9 cellular contexts compared by ENCODE assay signal in the genomic region with DNA sequence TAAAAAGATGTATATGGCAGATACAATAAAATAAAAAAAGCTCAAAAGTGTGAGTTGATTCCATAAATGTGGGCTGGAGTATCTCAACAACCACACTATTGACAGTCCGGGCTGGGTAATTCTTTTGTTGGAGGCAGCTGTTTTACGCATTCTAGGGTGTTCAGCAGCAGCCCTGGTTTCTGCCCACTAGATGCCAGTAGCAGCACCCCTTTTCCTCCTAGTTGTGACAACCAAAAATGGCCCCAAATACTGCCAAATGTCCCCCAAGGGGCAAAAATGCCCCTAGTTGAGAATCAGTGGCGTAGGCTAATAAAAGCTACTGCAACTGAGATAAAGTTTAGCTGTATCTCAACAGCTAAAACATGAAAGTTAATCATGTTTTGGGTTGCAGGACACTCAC. TPM values are rescaled to one million over a fixed set of nuclear protein-coding genes. Genes with fewer than 3 reads are reported as not detected.
A peak's percentile ranks its signal among the peaks of the same experiment; 100 is the strongest.
DNase-seq lines count a peak whose midpoint lies in the region; ATAC-seq, FAIRE-seq and TF ChIP-seq lines count a peak whose summit lies in the region.
"Had no signal": no experiment of that assay in that cellular context is flagged by ENCODE, and none has a peak within 500 bp of the region (broad histone marks: within the 10 kb centered on the region; RNA-seq: fewer than 3 reads in every experiment).

No MANE protein-coding gene starts in this region.

- H3K4me1 ChIP-seq in Caco-2 (no peaks in the 10 kb centered on the region), HepG2 (ENCODE audit: insufficient read depth, low read length) (no peaks in the 10 kb centered on the region), thyroid gland (no peaks in the 10 kb centered on the region)

- no peak overlapping the region for H3K27ac Mint-ChIP-seq in Caco-2 (ENCODE audit: unreplicated experiment)

- no peaks in the 10 kb centered on the region; the same call in 1 of the 2 replicates for H4K20me1 ChIP-seq in HepG2 (ENCODE audit: insufficient read depth, low read length)

- H3K36me3 Mint-ChIP-seq in Caco-2 (ENCODE audit: insufficient read depth, unreplicated experiment): peaks cover 6% of the 10 kb centered on the region

- H3K9ac ChIP-seq in HepG2 (ENCODE audit: insufficient read depth, low read depth, low read length): no peak overlapping the region

- H2AFZ ChIP-seq in HepG2 (ENCODE audit: low read length): no peak overlapping the region

- no peaks in the 10 kb centered on the region for H3K4me1 Mint-ChIP-seq in Caco-2 (ENCODE audit: low read depth, unreplicated experiment)

- intact Hi-C loops in Caco-2 (cut with micrococcal nuclease; ENCODE audit: unreplicated experiment): loop anchor here (10.0 kb wide), 1 partner anchor 156 kb away; no protein-coding TSS in a partner anchor
- intact Hi-C loops in HepG2 (cut with micrococcal nuclease; ENCODE audit: unreplicated experiment): loop anchor here (1.0 kb wide), 2 partner anchors 157 to 246 kb away; no protein-coding TSS in a partner anchor
- intact Hi-C loops in thyroid gland (cut with DNase I): no loop called here

- in situ Hi-C loops in HepG2 (cut with HindIII; ENCODE audit: extremely low pct_ligation_motif_present, low pct_unique_long_range_greater_than_20kb): no loop called here

- H3K36me3 ChIP-seq in Caco-2 (ENCODE audit: control insufficient read depth, insufficient read depth, low read length) (no peaks in the 10 kb centered on the region), HepG2 (replicated peaks in 1 of 2; ENCODE audit: control insufficient read depth in 1 of 2, insufficient read depth in 2 of 2, low read length in 2 of 2) (peaks cover 2 to 11% of the 10 kb centered on the region in 2 experiments; a peak in 4 of 5 replicates), thyroid gland (peaks cover 0 to 3% of the 10 kb centered on the region in 2 donors)

- H3K4me3 ChIP-seq in Caco-2 (ENCODE audit: low read depth, low read length): no peak overlapping the region
- no peak overlapping the region for H3K4me3 ChIP-seq in HepG2 (replicated peaks in 1 of 3; ENCODE audit: insufficient read depth in 1 of 3, low read depth in 2 of 3, low read length in 3 of 3)
- no peak overlapping the region for H3K4me3 ChIP-seq in thyroid gland (replicated peaks in 1 of 3)
- H3K4me3 ChIP-seq: lung had no signal

- peak; percentile 90 for ATAC-seq in HepG2
- no peak for ATAC-seq in HG03280 (IDR thresholded peaks at IDR 0.05; ENCODE audit: unreplicated experiment)

- FAIRE-seq in HepG2 (lab: Jason Lieb, UNC): no peak

- H3K9me3 ChIP-seq in Caco-2 (peaks cover 7% of the 10 kb centered on the region; the same call in 1 of the 2 replicates), HepG2 (ENCODE audit: low read length) (peaks cover 11% of the 10 kb centered on the region), thyroid gland (no peaks in the 10 kb centered on the region)

- no peaks in the 10 kb centered on the region for H3K9me3 Mint-ChIP-seq in Caco-2 (ENCODE audit: unreplicated experiment)

- POLR2A ChIA-PET in Caco-2 (lab: Charles Lee): no interaction called here
- POLR2A ChIA-PET in HepG2 (lab: Yijun Ruan, JAX): interaction anchor here (1.0 kb wide), 1 partner anchor 78 kb away, joined by 3 read pairs; a partner anchor contains a TSS

- DNase-seq in Caco-2 (peak in 1 of 2 experiments; percentile 36), M059J (ENCODE audit: low read depth) (peak; percentile 4), astrocyte of the hippocampus (ENCODE audit: low read depth, low spot score) (peak; percentile 19), HepG2 (ENCODE audit: low spot score) (peak; percentile 39), thyroid gland (no peak), COLO829 (ENCODE audit: low spot score) (no peak), SK-N-DZ (ENCODE audit: low spot score) (no peak)

- TF ChIP-seq EP300 in HepG2 (IDR thresholded peaks at IDR 0.05; ENCODE audit: low read depth in 2 of 2, low read length in 2 of 2) (no peak), HepG2 (CRISPR knock-in tag; IDR thresholded peaks at IDR 0.05; ENCODE audit: borderline replicate concordance) (no peak)

- BruUV-seq in Caco-2 (replicated peaks; lab: Mats Ljungman, UMichigan): no TSS peak
- BruUV-seq in HepG2 (replicated peaks; lab: Mats Ljungman, UMichigan): no TSS peak

- TF ChIP-seq POLR2A in HepG2 (IDR thresholded peaks at IDR 0.05; ENCODE audit: insufficient read depth in 1 of 2, low read depth in 2 of 2, low read length in 2 of 2) (no peak), thyroid gland (IDR thresholded peaks at IDR 0.05) (no peak)

- 88% methylated on average over 3 of the region's 3 CpGs for WGBS in HepG2 (ENCODE audit: low lambda C conversion rate)
- 89 to 93% methylated on average over 3 of the region's 3 CpGs for WGBS in thyroid gland, 2 donors

- TF ChIP-seq RAD21 in HepG2 (CRISPR knock-in tag; IDR thresholded peaks at IDR 0.05): peak; percentile 70

- H3K4me2 ChIP-seq in HepG2 (ENCODE audit: low read depth, low read length): no peak overlapping the region

- H3K27me3 Mint-ChIP-seq in Caco-2 (ENCODE audit: insufficient read depth, unreplicated experiment): no peaks in the 10 kb centered on the region

- H3K27me3 ChIP-seq in Caco-2 (replicated peaks; ENCODE audit: control insufficient read depth, insufficient read depth, low read length): no peaks in the 10 kb centered on the region
- H3K27me3 ChIP-seq in HepG2 (ENCODE audit: control insufficient read depth in 1 of 2, insufficient read depth in 2 of 2, low read length in 2 of 2): no peaks in the 10 kb centered on the region
- no peaks in the 10 kb centered on the region for H3K27me3 ChIP-seq in thyroid gland

- H3K79me2 ChIP-seq in HepG2 (ENCODE audit: insufficient read depth, low read length): no peaks in the 10 kb centered on the region

- no peak overlapping the region for H3K27ac ChIP-seq in HepG2 (ENCODE audit: extremely low read length, insufficient read depth, low read length)
- H3K27ac ChIP-seq in thyroid gland: no peak overlapping the region

- no peak overlapping the region for H3K4me3 Mint-ChIP-seq in Caco-2 (ENCODE audit: unreplicated experiment)

- CTCF ChIA-PET in Caco-2 (lab: Charles Lee): interaction anchor here (0.8 to 1.2 kb wide), 2 partner anchors 91 to 289 kb away, joined by 3 read pairs; no protein-coding TSS in a partner anchor
- CTCF ChIA-PET in HepG2 (lab: Yijun Ruan, JAX; ENCODE audit: low intra/inter-chr PET ratio, low total read pairs): interaction anchor here (1.2 kb wide), 1 partner anchor 158 kb away, joined by 6 read pairs; no protein-coding TSS in a partner anchor

- TF ChIP-seq CTCF in Caco-2 (IDR thresholded peaks at IDR 0.05; ENCODE audit: insufficient read depth in 1 of 2, low read depth in 1 of 2, low read length in 1 of 2, severe bottlenecking in 1 of 2, unreplicated experiment in 1 of 2) (peak; percentile 36 to 45), HepG2 (CRISPR knock-in tag; IDR thresholded peaks at IDR 0.05) (peak; percentile 74), thyroid gland (IDR thresholded peaks at IDR 0.05) (peak in 1 of 6 experiments; percentile 31)

TF ChIP-seq in HepG2, 621 proteins besides CTCF, POLR2A, EP300 and RAD21 (continues in another document):
- TF ChIP-seq PTBP1 (IDR thresholded peaks at IDR 0.05; ENCODE audit: low read depth, low read length, poor library complexity, severe bottlenecking) (no peak), SMC3 (IDR thresholded peaks at IDR 0.05; ENCODE audit: low read length) (peak; percentile 71; the same call in 1 of the 2 replicates)
- TF ChIP-seq, protein P1, sequence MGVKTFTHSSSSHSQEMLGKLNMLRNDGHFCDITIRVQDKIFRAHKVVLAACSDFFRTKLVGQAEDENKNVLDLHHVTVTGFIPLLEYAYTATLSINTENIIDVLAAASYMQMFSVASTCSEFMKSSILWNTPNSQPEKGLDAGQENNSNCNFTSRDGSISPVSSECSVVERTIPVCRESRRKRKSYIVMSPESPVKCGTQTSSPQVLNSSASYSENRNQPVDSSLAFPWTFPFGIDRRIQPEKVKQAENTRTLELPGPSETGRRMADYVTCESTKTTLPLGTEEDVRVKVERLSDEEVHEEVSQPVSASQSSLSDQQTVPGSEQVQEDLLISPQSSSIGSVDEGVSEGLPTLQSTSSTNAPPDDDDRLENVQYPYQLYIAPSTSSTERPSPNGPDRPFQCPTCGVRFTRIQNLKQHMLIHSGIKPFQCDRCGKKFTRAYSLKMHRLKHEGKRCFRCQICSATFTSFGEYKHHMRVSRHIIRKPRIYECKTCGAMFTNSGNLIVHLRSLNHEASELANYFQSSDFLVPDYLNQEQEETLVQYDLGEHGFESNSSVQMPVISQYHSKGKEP (CRISPR knock-in tag; IDR thresholded peaks at IDR 0.05): no peak

RNA-seq across cellular contexts. Expression of a gene that starts 44.7 kb away (rescaled TPM):
- total RNA-seq in Caco-2 (2022): 93.3 and 93.5 TPM in 2 replicates
- total RNA-seq in M059J (2014; rRNA removed; shearing (Covaris generic)): 61.5 and 79.2 TPM in 2 replicates
- total RNA-seq in HepG2 (2016; rRNA removed; fragmentation: Illumina TruSeq; extraction: Trizol): 114 and 154 TPM in 2 replicates
- 71.2 and 80.6 TPM in 2 replicates for total RNA-seq in HepG2 (2016; cell fraction: cytosol; rRNA removed; fragmentation: Illumina TruSeq; extraction: Trizol; ENCODE audit: low read depth)
- total RNA-seq in HepG2 (2016; cell fraction: insoluble cytoplasmic fraction; rRNA removed; fragmentation: Illumina TruSeq; extraction: Trizol): 108 and 156 TPM in 2 replicates
- 138 and 146 TPM in 2 replicates for total RNA-seq in HepG2 (2016; cell fraction: membrane; rRNA removed; fragmentation: Illumina TruSeq; extraction: Trizol)
- 48.2 and 51.8 TPM in 2 replicates for total RNA-seq in HepG2 (2016; cell fraction: nucleus; rRNA removed; fragmentation: Illumina TruSeq; extraction: Trizol)
- polyA plus RNA-seq in HepG2 (2011; rRNA removed): 53.9 and 64.1 TPM in 2 replicates
- polyA plus RNA-seq in HepG2 (2011; cell fraction: cytosol; rRNA removed): 41.7 and 60.7 TPM in 2 replicates
- 13.1 and 19.6 TPM in 2 replicates for polyA plus RNA-seq in HepG2 (2011; cell fraction: nucleus; rRNA removed)
- 82.9 and 84.9 TPM in 2 replicates for polyA plus RNA-seq in HepG2 (2012)
- polyA plus RNA-seq in HepG2 (2016; cell fraction: cytosol; fragmentation: Illumina TruSeq; extraction: Trizol; ENCODE audit: low read depth): 151 and 156 TPM in 2 replicates
- polyA plus RNA-seq in HepG2 (2016; cell fraction: insoluble cytoplasmic fraction; fragmentation: Illumina TruSeq; extraction: Trizol; ENCODE audit: low read depth): 190 and 193 TPM in 2 replicates
- polyA plus RNA-seq in HepG2 (2016; cell fraction: membrane; fragmentation: Illumina TruSeq; extraction: Trizol; ENCODE audit: low read depth): 182 and 183 TPM in 2 replicates
- 65.8 and 79.0 TPM in 2 replicates for polyA plus RNA-seq in HepG2 (2016; cell fraction: nucleus; fragmentation: Illumina TruSeq; extraction: Trizol; ENCODE audit: insufficient read depth, low read depth)
- 27.5 and 37.8 TPM in 2 replicates for polyA minus RNA-seq in HepG2 (2011; rRNA and poly(A)+ RNA removed; ENCODE audit: low replicate concordance)
- 26.5 and 29.3 TPM in 2 replicates for polyA minus RNA-seq in HepG2 (2011; cell fraction: cytosol; rRNA and poly(A)+ RNA removed)
- 32.2 and 43.8 TPM in 2 replicates for polyA minus RNA-seq in HepG2 (2011; cell fraction: nucleus; rRNA and poly(A)+ RNA removed)
- 100 to 1,000 TPM in 3 of 4 donors, 10 to 100 TPM in 1; 86.8 to 124 (median 108) TPM for total RNA-seq in thyroid gland
- polyA plus RNA-seq in SK-N-DZ (2014; cell fraction: cytosol; rRNA removed): 52.6 and 57.1 TPM in 2 replicates
- polyA plus RNA-seq in SK-N-DZ (2014; cell fraction: nucleus; rRNA removed): 18.4 and 25.1 TPM in 2 replicates

Comparison
In these comparisons a context has a peak if more than half of its experiments do, and no peak if none do; other contexts are left out.
1. DNase-seq: peak in M059J (single experiment), astrocyte of the hippocampus (single experiment) and HepG2 (single experiment); none in thyroid gland (0 of 2), COLO829 (single experiment) and SK-N-DZ (single experiment).